1 cellular context compared by ENCODE assay signal in the genomic region with DNA sequence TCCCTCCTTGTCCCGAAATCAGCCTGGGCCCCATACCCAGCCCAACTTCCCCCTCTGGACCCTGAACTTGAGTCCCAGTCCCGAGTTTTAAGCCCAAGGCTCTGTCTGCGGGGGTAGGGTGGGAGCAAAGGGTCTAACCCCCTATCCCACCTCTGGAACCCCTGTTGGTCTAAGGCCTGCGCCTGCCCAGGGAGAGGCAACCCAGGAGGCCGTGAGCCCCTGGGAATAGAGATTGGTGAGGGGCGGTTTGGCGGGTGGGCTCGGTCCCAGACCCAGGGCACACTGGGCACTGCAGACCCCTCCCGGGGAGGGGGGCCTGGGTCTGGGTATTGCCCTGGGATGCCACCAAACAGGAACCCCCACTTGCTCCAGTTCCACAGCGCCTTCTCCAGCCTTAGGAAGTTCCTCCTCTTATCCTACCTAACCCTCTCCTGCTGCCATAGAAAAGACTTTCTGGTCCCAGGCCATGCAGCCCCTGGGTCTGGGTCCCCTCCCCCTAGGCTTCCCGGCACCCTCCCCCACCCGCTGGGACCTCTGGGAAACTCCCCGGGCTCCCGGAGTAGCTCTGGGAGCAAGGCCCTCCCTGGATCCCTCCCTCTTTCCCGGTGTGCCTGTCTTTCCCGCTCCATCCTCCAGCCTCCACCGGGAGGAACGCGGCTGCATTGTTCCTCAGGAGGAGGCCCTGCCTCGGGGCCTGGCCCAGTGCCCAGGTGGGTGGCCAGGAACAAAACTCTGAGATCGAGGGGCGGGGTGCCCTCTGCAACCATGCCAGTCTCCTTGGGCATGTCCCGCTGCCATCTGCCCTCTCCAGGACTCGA.
TF ChIP-seq lines count a peak whose summit lies in the region.

No MANE protein-coding gene starts in this region.

TF ChIP-seq in HEK293, 187 proteins besides CTCF, POLR2A, EP300 and RAD21 (continued from another document):
- TF ChIP-seq, protein P1, sequence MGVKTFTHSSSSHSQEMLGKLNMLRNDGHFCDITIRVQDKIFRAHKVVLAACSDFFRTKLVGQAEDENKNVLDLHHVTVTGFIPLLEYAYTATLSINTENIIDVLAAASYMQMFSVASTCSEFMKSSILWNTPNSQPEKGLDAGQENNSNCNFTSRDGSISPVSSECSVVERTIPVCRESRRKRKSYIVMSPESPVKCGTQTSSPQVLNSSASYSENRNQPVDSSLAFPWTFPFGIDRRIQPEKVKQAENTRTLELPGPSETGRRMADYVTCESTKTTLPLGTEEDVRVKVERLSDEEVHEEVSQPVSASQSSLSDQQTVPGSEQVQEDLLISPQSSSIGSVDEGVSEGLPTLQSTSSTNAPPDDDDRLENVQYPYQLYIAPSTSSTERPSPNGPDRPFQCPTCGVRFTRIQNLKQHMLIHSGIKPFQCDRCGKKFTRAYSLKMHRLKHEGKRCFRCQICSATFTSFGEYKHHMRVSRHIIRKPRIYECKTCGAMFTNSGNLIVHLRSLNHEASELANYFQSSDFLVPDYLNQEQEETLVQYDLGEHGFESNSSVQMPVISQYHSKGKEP (tag by site-specific recombination; IDR thresholded peaks at IDR 0.05) = no peak
